Comparison of ENCODE assay signal across 26 cellular contexts in genomic region chr18:47724186-47724975, GRCh38.
"Had no signal": no experiment of that assay in that cellular context is flagged by ENCODE, and none has a peak within 500 bp of the region (broad histone marks: within the 10 kb centered on the region; RNA-seq: fewer than 3 reads in every experiment).

No MANE protein-coding gene starts in this region.

- ATAC-seq: foreskin keratinocyte; heart right ventricle; left colon; naive thymus-derived CD8-positive, alpha-beta T cell; sciatic nerve; stimulated activated memory B cell treated with anti-CD40 and anti-IgM and Interleukin-4, amounts not matched to agents 10 μg/mL and 1 μg/mL and 100 μg/mL, for 72 hours; stimulated activated naive CD8-positive, alpha-beta T cell treated with anti-CD3 and anti-CD28 coated beads, Interleukin-15, amount 100 ng/mL, for 72 hours had no signal

- H3K4me3 Mint-ChIP-seq: activated naive CD4-positive, alpha-beta T cell treated with anti-CD3 and anti-CD28 coated beads, Interleukin-2, amount 10 ng/mL, durations not matched to agents 7 days and 5 days; activated naive CD8-positive, alpha-beta T cell treated with anti-CD3 and anti-CD28 coated beads, Interleukin-2, amount 10 ng/mL, durations not matched to agents 7 days and 5 days; brain; naive thymus-derived CD8-positive, alpha-beta T cell; stimulated activated memory B cell treated with anti-CD40 and anti-IgM and Interleukin-4, amounts not matched to agents 10 μg/mL and 1 μg/mL and 100 μg/mL, for 72 hours; stimulated activated naive CD8-positive, alpha-beta T cell treated with anti-CD3 and anti-CD28 coated beads, Interleukin-15, amount 100 ng/mL, for 72 hours; T-helper 2 cell treated with Interferon-gamma antibody and Interleukin-4, amounts not matched to agents 5 μg/mL and 100 μg/mL, for 36 hours had no signal

- H3K27me3 Mint-ChIP-seq: stimulated activated memory B cell treated with anti-CD40 and anti-IgM and Interleukin-4, amounts not matched to agents 10 μg/mL and 1 μg/mL and 100 μg/mL, for 72 hours had no signal

- H3K27ac ChIP-seq: ascending aorta, cardiac muscle cell, esophagus muscularis mucosa, foreskin keratinocyte, heart right ventricle, tibial artery had no signal

- DNase-seq: activated CD4-positive, alpha-beta T cell treated with anti-CD3 and anti-CD28 coated beads for 4 hours; activated CD4-positive, alpha-beta T cell treated with anti-CD3 and anti-CD28 coated beads, Interleukin-2, amount 50 U/mL, for 4 hours; activated CD4-positive, CD25-positive, alpha-beta regulatory T cell; activated gamma-delta T cell; activated naive CD4-positive, alpha-beta T cell treated with anti-CD3 and anti-CD28 coated beads, Interleukin-2, amount 10 ng/mL, durations not matched to agents 7 days and 5 days; activated naive CD8-positive, alpha-beta T cell treated with anti-CD3 and anti-CD28 coated beads, Interleukin-2, amount 10 ng/mL, durations not matched to agents 7 days and 5 days; cortex of kidney; foreskin keratinocyte; heart right ventricle; left colon; naive thymus-derived CD8-positive, alpha-beta T cell; posterior cingulate gyrus; small intestine; stimulated activated CD4-positive, alpha-beta T cell treated with anti-CD3 and anti-CD28 coated beads, Interleukin-4, amount 100 ng/mL, for 4 hours; stimulated activated CD8-positive, alpha-beta memory T cell treated with anti-CD3 and anti-CD28 coated beads, Interleukin-4, amount 100 ng/mL, for 48 hours; stimulated activated naive CD8-positive, alpha-beta T cell treated with anti-CD3 and anti-CD28 coated beads, Interleukin-15, amount 100 ng/mL, for 72 hours; substantia nigra; T-helper 1 cell had no signal

- H3K4me3 ChIP-seq: ascending aorta, cardiac muscle cell, esophagus muscularis mucosa, heart right ventricle, tibial artery had no signal

- H3K36me3 Mint-ChIP-seq: activated naive CD4-positive, alpha-beta T cell treated with anti-CD3 and anti-CD28 coated beads, Interleukin-2, amount 10 ng/mL, durations not matched to agents 7 days and 5 days; activated naive CD8-positive, alpha-beta T cell treated with anti-CD3 and anti-CD28 coated beads, Interleukin-2, amount 10 ng/mL, durations not matched to agents 7 days and 5 days; brain; naive thymus-derived CD8-positive, alpha-beta T cell; stimulated activated memory B cell treated with anti-CD40 and anti-IgM and Interleukin-4, amounts not matched to agents 10 μg/mL and 1 μg/mL and 100 μg/mL, for 72 hours had no signal

- H3K4me1 ChIP-seq: ascending aorta, esophagus muscularis mucosa, foreskin keratinocyte, heart right ventricle, tibial artery had no signal

- H3K9me3 Mint-ChIP-seq: activated naive CD4-positive, alpha-beta T cell treated with anti-CD3 and anti-CD28 coated beads, Interleukin-2, amount 10 ng/mL, durations not matched to agents 7 days and 5 days; activated naive CD8-positive, alpha-beta T cell treated with anti-CD3 and anti-CD28 coated beads, Interleukin-2, amount 10 ng/mL, durations not matched to agents 7 days and 5 days; naive thymus-derived CD8-positive, alpha-beta T cell; stimulated activated memory B cell treated with anti-CD40 and anti-IgM and Interleukin-4, amounts not matched to agents 10 μg/mL and 1 μg/mL and 100 μg/mL, for 72 hours; stimulated activated naive CD8-positive, alpha-beta T cell treated with anti-CD3 and anti-CD28 coated beads, Interleukin-15, amount 100 ng/mL, for 72 hours; T-helper 2 cell treated with Interferon-gamma antibody and Interleukin-4, amounts not matched to agents 5 μg/mL and 100 μg/mL, for 36 hours had no signal

- H3K27ac Mint-ChIP-seq: activated naive CD4-positive, alpha-beta T cell treated with anti-CD3 and anti-CD28 coated beads, Interleukin-2, amount 10 ng/mL, durations not matched to agents 7 days and 5 days; activated naive CD8-positive, alpha-beta T cell treated with anti-CD3 and anti-CD28 coated beads, Interleukin-2, amount 10 ng/mL, durations not matched to agents 7 days and 5 days; brain; naive thymus-derived CD8-positive, alpha-beta T cell; stimulated activated memory B cell treated with anti-CD40 and anti-IgM and Interleukin-4, amounts not matched to agents 10 μg/mL and 1 μg/mL and 100 μg/mL, for 72 hours; stimulated activated naive CD8-positive, alpha-beta T cell treated with anti-CD3 and anti-CD28 coated beads, Interleukin-15, amount 100 ng/mL, for 72 hours; T-helper 2 cell treated with Interferon-gamma antibody and Interleukin-4, amounts not matched to agents 5 μg/mL and 100 μg/mL, for 36 hours had no signal

- H3K4me1 Mint-ChIP-seq: activated naive CD4-positive, alpha-beta T cell treated with anti-CD3 and anti-CD28 coated beads, Interleukin-2, amount 10 ng/mL, durations not matched to agents 7 days and 5 days; activated naive CD8-positive, alpha-beta T cell treated with anti-CD3 and anti-CD28 coated beads, Interleukin-2, amount 10 ng/mL, durations not matched to agents 7 days and 5 days; naive thymus-derived CD8-positive, alpha-beta T cell; stimulated activated memory B cell treated with anti-CD40 and anti-IgM and Interleukin-4, amounts not matched to agents 10 μg/mL and 1 μg/mL and 100 μg/mL, for 72 hours; stimulated activated naive CD8-positive, alpha-beta T cell treated with anti-CD3 and anti-CD28 coated beads, Interleukin-15, amount 100 ng/mL, for 72 hours had no signal

- H3K27me3 ChIP-seq: ascending aorta, cardiac muscle cell, foreskin keratinocyte had no signal

- H3K36me3 ChIP-seq: ascending aorta, cardiac muscle cell, esophagus muscularis mucosa, heart right ventricle, tibial artery had no signal
